ENCODE assay signal across 1 cellular context in the genomic region with DNA sequence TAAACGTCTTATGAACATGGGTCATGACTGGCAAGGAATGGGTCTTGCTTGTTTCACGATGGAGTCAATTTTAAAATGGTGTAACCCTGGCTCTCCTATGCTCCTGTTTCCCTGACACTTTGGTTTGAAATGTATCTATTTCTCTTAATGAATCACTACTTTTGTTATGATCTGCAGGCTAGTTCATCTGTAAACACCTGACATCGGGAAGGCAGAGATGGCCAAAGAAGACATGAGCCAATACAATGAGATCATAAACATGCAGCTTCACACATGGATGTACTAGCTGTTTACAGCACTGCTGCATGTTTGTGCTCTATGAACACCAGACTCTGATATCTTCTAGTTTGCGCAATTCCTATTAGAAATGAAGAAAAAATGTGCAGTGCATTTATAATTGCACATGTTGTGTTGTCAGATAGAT.
TF ChIP-seq lines count a peak whose summit lies in the region.

No MANE protein-coding gene starts in this region.

TF ChIP-seq in IMR-90, 13 proteins besides CTCF, POLR2A, EP300 and RAD21:
- TF ChIP-seq MAZ (IDR thresholded peaks at IDR 0.05; ENCODE audit: borderline replicate concordance, low read depth, low read length) (no peak), RFX5 (IDR thresholded peaks at IDR 0.05; ENCODE audit: low read depth, low read length) (no peak), CEBPB (IDR thresholded peaks at IDR 0.05; ENCODE audit: low read depth, low read length) (peak; percentile 48), BHLHE40 (IDR thresholded peaks at IDR 0.05; ENCODE audit: low read depth, low read length) (no peak), MXI1 (IDR thresholded peaks at IDR 0.05; ENCODE audit: borderline replicate concordance, low read depth, low read length) (no peak), MAFK (IDR thresholded peaks at IDR 0.05; ENCODE audit: low read depth, low read length) (no peak), FOS (IDR thresholded peaks at IDR 0.05; ENCODE audit: low read depth, low read length) (no peak)
